Comparison of ENCODE assay signal across 18 cellular contexts in genomic region chr4:47954679-47955078, GRCh38. TPM values are rescaled to one million over a fixed set of nuclear protein-coding genes. Genes with fewer than 3 reads are reported as not detected.
DNase-seq lines count a peak whose midpoint lies in the region; ATAC-seq and TF ChIP-seq lines count a peak whose summit lies in the region.
"Had no signal": no experiment of that assay in that cellular context is flagged by ENCODE, and none has a peak within 500 bp of the region (broad histone marks: within the 10 kb centered on the region; RNA-seq: fewer than 3 reads in every experiment).

No MANE protein-coding gene starts in this region.

- ATAC-seq in GM23338 (peak; percentile 28; the same call in 2 of the 3 replicates), foreskin keratinocyte (peak; percentile 11), HG02623 (IDR thresholded peaks at IDR 0.05; ENCODE audit: unreplicated experiment) (no peak)
- ATAC-seq: A549, HCT116 had no signal

- H3K4me1 ChIP-seq in GM23338 (ENCODE audit: insufficient read depth) (peaks cover 12% of the 10 kb centered on the region; the same call in 1 of the 2 replicates), foreskin keratinocyte (no peaks in the 10 kb centered on the region)
- H3K4me1 ChIP-seq: A549 had no signal

- no peak for TF ChIP-seq POLR2A in erythroblast (IDR thresholded peaks at IDR 0.05; ENCODE audit: low read length)

- H2AFZ ChIP-seq in GM23338: peak overlapping the region; percentile 87

- TF ChIP-seq CTCF in GM23338 (conservative IDR thresholded peaks at IDR 0.05; ENCODE audit: low read depth in 2 of 2): no peak
- no peak for TF ChIP-seq CTCF in foreskin keratinocyte (conservative IDR thresholded peaks at IDR 0.05)

- no peaks in the 10 kb centered on the region for H3K36me3 ChIP-seq in GM23338 (ENCODE audit: insufficient read depth)

- DNase-seq in GM23338 (ENCODE audit: low spot score) (no peak), NCI-H526 treated with DMSO at 0.1 percent for 48 hours (lab: John Stamatoyannopoulos, UW) (peak; percentile 58), foreskin keratinocyte (no peak), AG08396 (ENCODE audit: low spot score) (no peak), erythroblast (lab: John Stamatoyannopoulos, UW) (no peak)
- no peak for DNase-seq in activated naive CD8-positive, alpha-beta T cell treated with anti-CD3 and anti-CD28 coated beads for 36 hours
- DNase-seq: 8988T; ACHN; C1 segment of cervical spinal cord; Calu3; CD4-positive, alpha-beta memory T cell; COR-L47; DMS53; DMS79 treated with DMSO at 0.1 percent for 48 hours; H9 had no signal

- no peaks in the 10 kb centered on the region for H4K20me1 ChIP-seq in GM23338 (replicated peaks; ENCODE audit: insufficient read depth)

- no peak overlapping the region for H3K27ac Mint-ChIP-seq in GM23338
- H3K27ac Mint-ChIP-seq in activated naive CD8-positive, alpha-beta T cell treated with anti-CD3 and anti-CD28 coated beads for 36 hours: no peak overlapping the region
- H3K27ac Mint-ChIP-seq: CD4-positive, alpha-beta memory T cell; H9 had no signal

- H3K79me2 ChIP-seq in GM23338 (replicated peaks; ENCODE audit: insufficient read depth): no peaks in the 10 kb centered on the region

- H3K27me3 Mint-ChIP-seq in GM23338 (ENCODE audit: insufficient read depth, low read depth, poor library complexity): peaks cover 8% of the 10 kb centered on the region
- no peaks in the 10 kb centered on the region for H3K27me3 Mint-ChIP-seq in activated naive CD8-positive, alpha-beta T cell treated with anti-CD3 and anti-CD28 coated beads for 36 hours

- H3K9me2 ChIP-seq in GM23338 (ENCODE audit: insufficient read depth): no peaks in the 10 kb centered on the region

- H3K36me3 Mint-ChIP-seq in GM23338 (ENCODE audit: low read depth): peaks cover 4% of the 10 kb centered on the region; the same call in 1 of the 3 replicates
- no peaks in the 10 kb centered on the region for H3K36me3 Mint-ChIP-seq in activated naive CD8-positive, alpha-beta T cell treated with anti-CD3 and anti-CD28 coated beads for 36 hours
- H3K36me3 Mint-ChIP-seq: CD4-positive, alpha-beta memory T cell had no signal

- H3K9me3 Mint-ChIP-seq in GM23338: peaks cover 6% of the 10 kb centered on the region; the same call in 1 of the 3 replicates
- no peaks in the 10 kb centered on the region for H3K9me3 Mint-ChIP-seq in activated naive CD8-positive, alpha-beta T cell treated with anti-CD3 and anti-CD28 coated beads for 36 hours

- H3F3A ChIP-seq in GM23338 (replicated peaks; ENCODE audit: low read depth): no peaks in the 10 kb centered on the region

- peak overlapping the region; percentile 24 for H3K4me2 ChIP-seq in GM23338
- H3K4me2 ChIP-seq: A549 had no signal

- H3K4me3 ChIP-seq in GM23338: no peak overlapping the region
- H3K4me3 ChIP-seq: A549 had no signal

- H3K27ac ChIP-seq in GM23338 (ENCODE audit: low read depth): no peak overlapping the region
- H3K27ac ChIP-seq in foreskin keratinocyte: no peak overlapping the region
- H3K27ac ChIP-seq: A549 had no signal

- no peak overlapping the region for H3K4me3 Mint-ChIP-seq in GM23338
- H3K4me3 Mint-ChIP-seq in activated naive CD8-positive, alpha-beta T cell treated with anti-CD3 and anti-CD28 coated beads for 36 hours: no peak overlapping the region
- H3K4me3 Mint-ChIP-seq: CD4-positive, alpha-beta memory T cell; H9 had no signal

- H3K4me1 Mint-ChIP-seq in GM23338: peaks cover 5% of the 10 kb centered on the region; the same call in 2 of the 3 replicates
- H3K4me1 Mint-ChIP-seq in activated naive CD8-positive, alpha-beta T cell treated with anti-CD3 and anti-CD28 coated beads for 36 hours: no peaks in the 10 kb centered on the region
- H3K4me1 Mint-ChIP-seq: CD4-positive, alpha-beta memory T cell had no signal

- H3K27me3 ChIP-seq in GM23338 (ENCODE audit: insufficient read depth) (no peaks in the 10 kb centered on the region), foreskin keratinocyte (no peaks in the 10 kb centered on the region)

TF ChIP-seq in GM23338, 12 proteins besides CTCF, POLR2A, EP300 and RAD21:
- TF ChIP-seq POLR2AphosphoS5 (IDR thresholded peaks at IDR 0.05; ENCODE audit: low read depth): no peak

RNA-seq across cellular contexts. Expression of gene NFXL1, which starts 40.3 kb away (rescaled TPM):
- total RNA-seq in GM23338 (2014; rRNA removed; shearing (Covaris generic)): 31.7 and 38.6 TPM in 2 replicates
- polyA plus RNA-seq in GM23338 (2016; fragmentation: Nextera tagmentation; extraction: Ambion mirVana) (13.9 and 19.4 TPM in 2 replicates), foreskin keratinocyte (5.4 and 6.2 TPM in 2 replicates)
- 14.9 and 16.3 TPM in 2 replicates for total RNA-seq in foreskin keratinocyte
- 10 to 100 TPM; 13.2 to 14.4 TPM for total RNA-seq in activated naive CD8-positive, alpha-beta T cell treated with anti-CD3 and anti-CD28 coated beads for 36 hours
